15 cellular contexts compared by ENCODE assay signal in the genomic region with DNA sequence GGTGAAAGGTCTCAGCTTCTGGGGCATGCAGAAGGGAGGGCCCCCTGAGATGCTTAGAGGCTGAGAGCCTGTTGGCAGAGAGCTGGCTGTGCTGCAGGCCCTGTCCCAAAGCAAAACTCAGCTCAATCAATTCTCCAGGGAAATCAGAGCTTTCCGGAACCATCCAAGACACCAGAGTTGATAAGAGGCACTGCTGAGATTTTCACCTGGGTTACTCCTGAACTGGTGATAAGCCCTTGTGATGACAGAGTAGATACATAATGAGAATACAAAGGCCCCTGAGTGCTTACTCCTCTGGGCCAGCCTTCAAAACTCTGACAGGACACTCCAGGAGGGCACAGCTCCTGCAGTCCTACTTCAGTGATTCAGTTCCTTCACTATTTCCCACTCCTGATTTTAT.
DNase-seq lines count a peak whose midpoint lies in the region; ATAC-seq and TF ChIP-seq lines count a peak whose summit lies in the region.
"Had no signal": no experiment of that assay in that cellular context is flagged by ENCODE, and none has a peak within 500 bp of the region (broad histone marks: within the 10 kb centered on the region; RNA-seq: fewer than 3 reads in every experiment).

No MANE protein-coding gene starts in this region.

- peak overlapping the region; percentile 90 for H2BK20ac ChIP-seq in IMR-90 (ENCODE audit: low read depth, low read length)

- H2BK120ac ChIP-seq in IMR-90 (ENCODE audit: low read depth, low read length) (peak overlapping the region; percentile 90), mesendoderm (ENCODE audit: low read depth, low read length) (no peak overlapping the region)

- ATAC-seq in IMR-90 (ENCODE audit: low read depth), result no peak
- no peak for ATAC-seq in GM18870 (IDR thresholded peaks at IDR 0.05; ENCODE audit: unreplicated experiment)

- peaks cover 30% of the 10 kb centered on the region for H3K9me1 ChIP-seq in IMR-90 (ENCODE audit: insufficient read depth, low read length)

- H3K4ac ChIP-seq in IMR-90 (ENCODE audit: low read depth, low read length), result peak overlapping the region; percentile 91
- no peak overlapping the region for H3K4ac ChIP-seq in mesendoderm (ENCODE audit: low read depth, low read length)

- peak overlapping the region; percentile 81; the same call in 1 of the 2 replicates for H3K23ac ChIP-seq in IMR-90 (ENCODE audit: low read depth, low read length)
- H3K23ac ChIP-seq in mesendoderm (ENCODE audit: low read length), result no peak overlapping the region

- H3K27me3 ChIP-seq in IMR-90 (ENCODE audit: control insufficient read depth, insufficient read depth, low read length), result no peaks in the 10 kb centered on the region
- H3K27me3 ChIP-seq in ascending aorta, result no peaks in the 10 kb centered on the region
- no peaks in the 10 kb centered on the region for H3K27me3 ChIP-seq in mesendoderm (ENCODE audit: insufficient read depth, low read length, poor library complexity)
- no peaks in the 10 kb centered on the region for H3K27me3 ChIP-seq in tibial artery
- H3K27me3 ChIP-seq: foreskin keratinocyte had no signal

- TF ChIP-seq CTCF in IMR-90 (conservative IDR thresholded peaks at IDR 0.05; ENCODE audit: low read depth, low read length) (no peak), ascending aorta (IDR thresholded peaks at IDR 0.05) (no peak), tibial artery (IDR thresholded peaks at IDR 0.05) (no peak)

- POLR2A ChIA-PET in IMR-90 (lab: Charles Lee; ENCODE audit: unreplicated experiment), result interaction anchor here (1.9 kb wide), 1 partner anchor 189 kb away, joined by 14 read pairs; a partner anchor contains a TSS

- dilution Hi-C loops in IMR-90 (cut with HindIII; ENCODE audit: low sequenced_read_pairs, unreplicated experiment), result no loop called here

- H3K79me1 ChIP-seq in IMR-90 (ENCODE audit: low read depth in 1 of 2, low read length in 2 of 2) (peaks cover 6 to 49% of the 10 kb centered on the region in 2 experiments; a peak in 3 of 4 replicates), mesendoderm (ENCODE audit: low read length) (no peaks in the 10 kb centered on the region)

- peak overlapping the region; percentile 43; the same call in 1 of the 2 replicates for H3K56ac ChIP-seq in IMR-90 (ENCODE audit: extremely low read depth, insufficient read depth, low read length)
- H3K56ac ChIP-seq in mesendoderm (ENCODE audit: low read length), result peak overlapping the region; percentile 11

- H3K36me3 ChIP-seq in IMR-90 (ENCODE audit: control insufficient read depth, insufficient read depth, low read length), result no peaks in the 10 kb centered on the region
- H3K36me3 ChIP-seq in ascending aorta, result no peaks in the 10 kb centered on the region
- no peaks in the 10 kb centered on the region for H3K36me3 ChIP-seq in mesendoderm (ENCODE audit: control insufficient read depth, insufficient read depth, low read length)
- H3K36me3 ChIP-seq in tibial artery, result no peaks in the 10 kb centered on the region
- H3K36me3 ChIP-seq: SJSA1 had no signal

- TF ChIP-seq POLR2A in IMR-90 (IDR thresholded peaks at IDR 0.05; ENCODE audit: low read depth, low read length), result no peak

- BruUV-seq in IMR-90 (replicated peaks; lab: Mats Ljungman, UMichigan), result no TSS peak

- DNase-seq in IMR-90 (no peak), ascending aorta (ENCODE audit: low spot score in 2 of 2) (no peak), mesendoderm (peak; percentile 80), tibial artery (no peak), islet precursor cell (no peak)
- no peak for DNase-seq in activated naive CD4-positive, alpha-beta T cell treated with Interleukin-2 at 50 U/mL for 16 hours
- DNase-seq: activated CD4-positive, alpha-beta T cell treated with anti-CD3 and anti-CD28 coated beads, Interleukin-2, amount 50 U/mL, for 48 hours; activated effector memory CD4-positive, alpha-beta T cell treated with Interleukin-2 at 50 U/mL for 16 hours; foreskin keratinocyte; NCI-H146; NCI-H446 treated with DMSO at 0.1 percent for 48 hours; stimulated activated CD4-positive, alpha-beta T cell treated with anti-CD3 and anti-CD28 coated beads, Interleukin-4, amount 100 ng/mL, for 1 hour had no signal

- H2AFZ ChIP-seq in IMR-90 (replicated peaks; ENCODE audit: low read length, poor library complexity), result no peak overlapping the region

- no peaks in the 10 kb centered on the region for H3K79me2 ChIP-seq in mesendoderm (ENCODE audit: control insufficient read depth, insufficient read depth, low read length)

- H3K9me3 ChIP-seq in IMR-90 (ENCODE audit: control insufficient read depth, insufficient read depth, low read length), result no peaks in the 10 kb centered on the region
- H3K9me3 ChIP-seq in ascending aorta, result no peaks in the 10 kb centered on the region
- no peaks in the 10 kb centered on the region for H3K9me3 ChIP-seq in tibial artery
- H3K9me3 ChIP-seq: SJSA1 had no signal

- H4K20me1 ChIP-seq in IMR-90 (ENCODE audit: insufficient read depth, low read length), result no peaks in the 10 kb centered on the region

- no peak for TF ChIP-seq RAD21 in IMR-90 (IDR thresholded peaks at IDR 0.05; ENCODE audit: low read length)

- in situ Hi-C loops in IMR-90 (cut with MboI; ENCODE audit: low sequenced_read_pairs), result loop anchor here (10.0 kb wide), 1 partner anchor 190 kb away; a partner anchor contains a TSS

- H2AK9ac ChIP-seq in IMR-90 (replicated peaks; ENCODE audit: low read depth, low read length, poor library complexity), result no peak overlapping the region

- H2BK5ac ChIP-seq in IMR-90 (ENCODE audit: low read depth, low read length, poor library complexity, severe bottlenecking) (peak overlapping the region; percentile 57), mesendoderm (ENCODE audit: low read length) (no peak overlapping the region)

- CTCF ChIA-PET in IMR-90 (lab: Yijun Ruan, JAX), result interaction anchor here (0.7 to 3.3 kb wide), 8 partner anchors 18 to 194 kb away, joined by 3 to 27 read pairs (median 3); a partner anchor contains a TSS

- peak overlapping the region; percentile 42; the same call in 2 of the 3 replicates for H2BK15ac ChIP-seq in IMR-90 (ENCODE audit: low read depth, low read length)
- no peak overlapping the region for H2BK15ac ChIP-seq in mesendoderm (replicated peaks; ENCODE audit: low read depth)

- peak overlapping the region; percentile 83 for H4K91ac ChIP-seq in IMR-90 (ENCODE audit: insufficient read depth, low read depth, low read length)

- H3K4me1 ChIP-seq in IMR-90 (ENCODE audit: control insufficient read depth, insufficient read depth, low read length) (peaks cover 35% of the 10 kb centered on the region), ascending aorta (peaks cover 3 to 10% of the 10 kb centered on the region in 2 donors), mesendoderm (ENCODE audit: control insufficient read depth, low read depth, low read length) (peaks cover 11% of the 10 kb centered on the region), tibial artery (peaks cover 0 to 14% (median 12%) of the 10 kb centered on the region in 4 donors)
- H3K4me1 ChIP-seq: foreskin keratinocyte had no signal

- H3K4me2 ChIP-seq in IMR-90 (ENCODE audit: low read depth, low read length) (no peak overlapping the region), mesendoderm (ENCODE audit: low read length) (no peak overlapping the region)
- H3K4me2 ChIP-seq: KMS-11 had no signal

- peak overlapping the region; percentile 84; the same call in 1 of the 2 replicates for H3K14ac ChIP-seq in IMR-90 (replicated peaks; ENCODE audit: low read depth, low read length)

- intact Hi-C loops in IMR-90 (cut with micrococcal nuclease), result no loop called here
- intact Hi-C loops in ascending aorta (cut with DNase I), result loop anchor here (5.0 kb wide), 1 partner anchor 63 kb away; no protein-coding TSS in a partner anchor
- intact Hi-C loops in tibial artery (cut with DNase I; ENCODE audit: low total_unique reads), result no loop called here

- H3K4me3 ChIP-seq in IMR-90 (ENCODE audit: insufficient read depth, low read depth, low read length) (no peak overlapping the region), ascending aorta (no peak overlapping the region), mesendoderm (ENCODE audit: low read length) (no peak overlapping the region), tibial artery (no peak overlapping the region)
- H3K4me3 ChIP-seq: SJSA1 had no signal

- H4K8ac ChIP-seq in IMR-90 (ENCODE audit: low read depth in 2 of 2, low read length in 2 of 2) (peak overlapping the region; percentile 1 to 79; a peak in 2 of 4 replicates), mesendoderm (ENCODE audit: low read depth, low read length) (no peak overlapping the region)

- WGBS in IMR-90 (ENCODE audit: extremely low coverage in 2 of 2, insufficient read length in 1 of 2), 2 experiments, result no CpG with 5 or more reads among the region's 1 CpG
- WGBS in mesendoderm (ENCODE audit: extremely low coverage, insufficient coverage, low lambda C conversion rate), result no CpG with 5 or more reads among the region's 1 CpG

- H3K9ac ChIP-seq in IMR-90 (ENCODE audit: low read depth, low read length) (peak overlapping the region; percentile 19; the same call in 1 of the 2 replicates), mesendoderm (ENCODE audit: low read length) (peak overlapping the region; percentile 31)
- H3K9ac ChIP-seq: KMS-11 had no signal

- H3K18ac ChIP-seq in IMR-90 (ENCODE audit: low read depth, low read length) (peak overlapping the region; percentile 48), mesendoderm (ENCODE audit: low read length) (peak overlapping the region; percentile 46)

- H4K5ac ChIP-seq in IMR-90 (ENCODE audit: low read depth, low read length) (peak overlapping the region; percentile 17), mesendoderm (ENCODE audit: low read length) (no peak overlapping the region)

- H2AK5ac ChIP-seq in IMR-90 (ENCODE audit: low read depth, low read length) (peak overlapping the region; percentile 76), mesendoderm (ENCODE audit: low read length) (no peak overlapping the region)

- peak overlapping the region; percentile 74 for H3K27ac ChIP-seq in IMR-90 (ENCODE audit: insufficient read depth, low read length)
- H3K27ac ChIP-seq in ascending aorta, result peak overlapping the region; percentile 56 to 76
- peak overlapping the region; percentile 60 for H3K27ac ChIP-seq in mesendoderm (ENCODE audit: low read depth, low read length)
- H3K27ac ChIP-seq in tibial artery, result peak overlapping the region; percentile 56 to 62
- H3K27ac ChIP-seq: foreskin keratinocyte, KMS-11, SJSA1 had no signal

TF ChIP-seq in IMR-90, 13 proteins besides CTCF, POLR2A, EP300 and RAD21:
- TF ChIP-seq SMC3 (IDR thresholded peaks at IDR 0.05; ENCODE audit: low read depth, low read length) (no peak), MXI1 (IDR thresholded peaks at IDR 0.05; ENCODE audit: borderline replicate concordance, low read depth, low read length) (no peak), NFE2L2 (IDR thresholded peaks at IDR 0.05; ENCODE audit: low read depth, low read length) (no peak), FOS (IDR thresholded peaks at IDR 0.05; ENCODE audit: low read depth, low read length) (no peak), RFX5 (IDR thresholded peaks at IDR 0.05; ENCODE audit: low read depth, low read length) (no peak)
